Comparison of ENCODE assay signal across 8 cellular contexts in the genomic region with DNA sequence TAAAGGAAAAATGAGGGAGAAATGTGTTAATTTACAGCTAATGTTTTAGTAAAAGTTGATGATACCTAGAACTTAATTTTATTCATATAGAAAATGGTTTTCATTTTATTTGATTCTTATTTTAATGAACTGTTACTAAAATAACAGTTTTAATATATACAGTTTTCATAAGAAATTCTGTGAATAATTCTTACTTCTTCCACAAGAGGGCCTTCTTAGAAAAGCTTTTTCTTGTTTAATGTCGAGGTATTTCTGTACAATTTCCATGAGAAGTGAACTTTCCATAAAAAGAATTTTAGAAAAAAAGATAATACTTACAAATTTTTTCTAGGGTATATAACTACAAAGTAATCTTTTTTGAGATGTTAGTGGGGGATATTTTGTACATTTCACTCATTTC.
DNase-seq lines count a peak whose midpoint lies in the region; ATAC-seq, FAIRE-seq and TF ChIP-seq lines count a peak whose summit lies in the region.

No MANE protein-coding gene starts in this region.

- BruUV-seq in Caco-2 (replicated peaks; lab: Mats Ljungman, UMichigan), result no TSS peak

- FAIRE-seq in urothelium cell line (lab: Jason Lieb, UNC), result no peak

- H3K4me1 Mint-ChIP-seq in glutamatergic neuron (ENCODE audit: low read depth, unreplicated experiment) (no peaks in the 10 kb centered on the region), Caco-2 (ENCODE audit: low read depth, unreplicated experiment) (no peaks in the 10 kb centered on the region)

- H3K9me3 Mint-ChIP-seq in glutamatergic neuron (ENCODE audit: unreplicated experiment) (no peaks in the 10 kb centered on the region), Caco-2 (ENCODE audit: unreplicated experiment) (no peaks in the 10 kb centered on the region)

- H3K27me3 Mint-ChIP-seq in glutamatergic neuron (ENCODE audit: unreplicated experiment) (no peaks in the 10 kb centered on the region), Caco-2 (ENCODE audit: insufficient read depth, unreplicated experiment) (no peaks in the 10 kb centered on the region)

- H3K36me3 Mint-ChIP-seq in glutamatergic neuron (ENCODE audit: unreplicated experiment) (no peaks in the 10 kb centered on the region), Caco-2 (ENCODE audit: insufficient read depth, unreplicated experiment) (no peaks in the 10 kb centered on the region)

- CTCF ChIA-PET in Caco-2 (lab: Charles Lee), result interaction anchor here (1.0 kb wide), 1 partner anchor 262 kb away, joined by 3 read pairs; no protein-coding TSS in a partner anchor

- POLR2A ChIA-PET in Caco-2 (lab: Charles Lee), result no interaction called here

- DNase-seq in heart left ventricle (no peak), left cardiac atrium (no peak), SK-N-MC (ENCODE audit: low read depth, low spot score) (peak; percentile 3), glutamatergic neuron (no peak), upper lobe of right lung (no peak), urothelium cell line (ENCODE audit: low spot score) (no peak), Caco-2 (no peak)
- no peak for DNase-seq in stimulated activated CD4-positive, alpha-beta T cell treated with anti-CD3 and anti-CD28 coated beads, Interleukin-1b, Interleukin-23, amount 100 ng/mL, for 48 hours

- H3K4me3 ChIP-seq in heart left ventricle (no peak overlapping the region), SK-N-MC (no peak overlapping the region), upper lobe of right lung (no peak overlapping the region), Caco-2 (ENCODE audit: low read depth, low read length) (no peak overlapping the region)

- peaks cover 0 to 3% (median 0%) of the 10 kb centered on the region in 12 donors for H3K4me1 ChIP-seq in heart left ventricle
- H3K4me1 ChIP-seq in upper lobe of right lung, result no peaks in the 10 kb centered on the region
- no peaks in the 10 kb centered on the region for H3K4me1 ChIP-seq in Caco-2

- H3K9me3 ChIP-seq in heart left ventricle, result no peaks in the 10 kb centered on the region
- H3K9me3 ChIP-seq in SK-N-MC (ENCODE audit: low read depth, low read length), result no peaks in the 10 kb centered on the region
- no peaks in the 10 kb centered on the region for H3K9me3 ChIP-seq in upper lobe of right lung
- no peaks in the 10 kb centered on the region for H3K9me3 ChIP-seq in Caco-2

- TF ChIP-seq POLR2A in heart left ventricle (IDR thresholded peaks at IDR 0.05), result no peak

- intact Hi-C loops in heart left ventricle (cut with DNase I), result loop anchor here in 5 of 10 donors (1.0 to 10.0 kb wide), 5 partner anchors 54 to 262 kb away; no protein-coding TSS in a partner anchor
- intact Hi-C loops in left cardiac atrium (cut with DNase I), result no loop called here
- intact Hi-C loops in upper lobe of right lung (cut with DNase I), result no loop called here
- intact Hi-C loops in Caco-2 (cut with micrococcal nuclease; ENCODE audit: unreplicated experiment), result loop anchor here (1.0 to 2.0 kb wide), 2 partner anchors 144 to 262 kb away; no protein-coding TSS in a partner anchor

- H3K27me3 ChIP-seq in heart left ventricle, result no peaks in the 10 kb centered on the region
- H3K27me3 ChIP-seq in upper lobe of right lung, result no peaks in the 10 kb centered on the region
- no peaks in the 10 kb centered on the region for H3K27me3 ChIP-seq in Caco-2 (replicated peaks; ENCODE audit: control insufficient read depth, insufficient read depth, low read length)

- no peak for ATAC-seq in heart left ventricle
- no peak for ATAC-seq in left cardiac atrium
- ATAC-seq in upper lobe of right lung, result no peak

- TF ChIP-seq CTCF in heart left ventricle (IDR thresholded peaks at IDR 0.05) (peak; percentile 40 to 70 (median 60)), glutamatergic neuron (IDR thresholded peaks at IDR 0.05; ENCODE audit: partially characterized antibody, unreplicated experiment) (peak; percentile 70), upper lobe of right lung (IDR thresholded peaks at IDR 0.05) (peak; percentile 72), Caco-2 (IDR thresholded peaks at IDR 0.05; ENCODE audit: insufficient read depth in 1 of 2, low read depth in 1 of 2, low read length in 1 of 2, severe bottlenecking in 1 of 2, unreplicated experiment in 1 of 2) (no peak)

- 0 to 2% (median 1%) methylated on average over 1 of the region's 1 CpG for WGBS in heart left ventricle, 4 donors

- H3K4me3 Mint-ChIP-seq in glutamatergic neuron (ENCODE audit: unreplicated experiment), result no peak overlapping the region
- H3K4me3 Mint-ChIP-seq in Caco-2 (ENCODE audit: unreplicated experiment), result no peak overlapping the region

- H3K27ac Mint-ChIP-seq in glutamatergic neuron (ENCODE audit: unreplicated experiment) (no peak overlapping the region), Caco-2 (ENCODE audit: unreplicated experiment) (no peak overlapping the region)

- H3K27ac ChIP-seq in heart left ventricle, result no peak overlapping the region
- no peak overlapping the region for H3K27ac ChIP-seq in SK-N-MC
- H3K27ac ChIP-seq in upper lobe of right lung, result no peak overlapping the region

- H3K36me3 ChIP-seq in heart left ventricle, result peaks cover 0 to 28% (median 9%) of the 10 kb centered on the region in 9 donors
- peaks cover 13% of the 10 kb centered on the region; the same call in 1 of the 2 replicates for H3K36me3 ChIP-seq in SK-N-MC (ENCODE audit: insufficient read depth, low read length)
- H3K36me3 ChIP-seq in upper lobe of right lung, result peaks cover 11% of the 10 kb centered on the region
- no peaks in the 10 kb centered on the region for H3K36me3 ChIP-seq in Caco-2 (ENCODE audit: control insufficient read depth, insufficient read depth, low read length)

- no peak overlapping the region for H3K9ac ChIP-seq in SK-N-MC (ENCODE audit: insufficient read length)

Comparison
In these comparisons a context has a peak if more than half of its experiments do, and no peak if none do; other contexts are left out.
1. CTCF ChIP-seq: peak in heart left ventricle (12 of 12), glutamatergic neuron (single experiment) and upper lobe of right lung (single experiment); none in Caco-2 (0 of 2).